ENCODE assay signal across 10 cellular contexts in genomic region chr20:38723069-38723981, GRCh38. TPM values are rescaled to one million over a fixed set of nuclear protein-coding genes. Genes with fewer than 3 reads are reported as not detected.
DNase-seq lines count a peak whose midpoint lies in the region; ATAC-seq and TF ChIP-seq lines count a peak whose summit lies in the region.
"Had no signal": no experiment of that assay in that cellular context is flagged by ENCODE, and none has a peak within 500 bp of the region (broad histone marks: within the 10 kb centered on the region; RNA-seq: fewer than 3 reads in every experiment).

No MANE protein-coding gene starts in this region.

- peak overlapping the region; percentile 46 for H3K4me3 ChIP-seq in HUES48 (ENCODE audit: low read depth, low read length)

- peak overlapping the region; percentile 16 for H3K4me3 Mint-ChIP-seq in activated naive CD8-positive, alpha-beta T cell treated with anti-CD3 and anti-CD28 coated beads, Interleukin-2, amount 50 U/mL, for 24 hours
- peak overlapping the region; percentile 23 for H3K4me3 Mint-ChIP-seq in mesothelial cell of epicardium

- no peaks in the 10 kb centered on the region for H3K36me3 ChIP-seq in HUES48 (ENCODE audit: control insufficient read depth, insufficient read depth, low read length)

- TF ChIP-seq CTCF in mesothelial cell of epicardium (IDR thresholded peaks at IDR 0.05; ENCODE audit: unreplicated experiment), result no peak

- H3K4me1 Mint-ChIP-seq in activated naive CD8-positive, alpha-beta T cell treated with anti-CD3 and anti-CD28 coated beads, Interleukin-2, amount 50 U/mL, for 24 hours, result peaks cover 40% of the 10 kb centered on the region
- peaks cover 24% of the 10 kb centered on the region for H3K4me1 Mint-ChIP-seq in mesothelial cell of epicardium

- H3K27me3 Mint-ChIP-seq in activated naive CD8-positive, alpha-beta T cell treated with anti-CD3 and anti-CD28 coated beads, Interleukin-2, amount 50 U/mL, for 24 hours, result peaks cover 88% of the 10 kb centered on the region
- H3K27me3 Mint-ChIP-seq in mesothelial cell of epicardium (ENCODE audit: low read depth), result peaks cover 99% of the 10 kb centered on the region

- H3K4me1 ChIP-seq in HUES48 (ENCODE audit: control insufficient read depth, insufficient read depth, low read length), result peaks cover 32% of the 10 kb centered on the region

- no peaks in the 10 kb centered on the region for H3K9me3 ChIP-seq in HUES48 (ENCODE audit: control insufficient read depth, insufficient read depth, low read length)

- H3K27ac ChIP-seq in HUES48 (ENCODE audit: low read depth, low read length), result no peak overlapping the region
- H3K27ac ChIP-seq: epithelial cell of prostate had no signal

- no peaks in the 10 kb centered on the region for H3K9me3 Mint-ChIP-seq in activated naive CD8-positive, alpha-beta T cell treated with anti-CD3 and anti-CD28 coated beads, Interleukin-2, amount 50 U/mL, for 24 hours
- H3K9me3 Mint-ChIP-seq in mesothelial cell of epicardium, result no peaks in the 10 kb centered on the region

- DNase-seq in ELR (ENCODE audit: low read depth) (peak; percentile 35), mesothelial cell of epicardium (ENCODE audit: low spot score in 2 of 2, unreplicated experiment in 2 of 2) (peak in 1 of 2 experiments; percentile 39)
- DNase-seq in activated naive CD8-positive, alpha-beta T cell treated with anti-CD3 and anti-CD28 coated beads, Interleukin-2, amount 50 U/mL, for 24 hours, result peak; percentile 11

- peak; percentile 5 for ATAC-seq in activated naive CD8-positive, alpha-beta T cell treated with anti-CD3 and anti-CD28 coated beads, Interleukin-2, amount 50 U/mL, for 24 hours
- no peak for ATAC-seq in GM18519 (IDR thresholded peaks at IDR 0.05; ENCODE audit: low FRiP score, unreplicated experiment)
- no peak for ATAC-seq in HG02610 (IDR thresholded peaks at IDR 0.05; ENCODE audit: unreplicated experiment)
- no peak for ATAC-seq in HG02571 (IDR thresholded peaks at IDR 0.05; ENCODE audit: unreplicated experiment)
- no peak for ATAC-seq in HG03354 (IDR thresholded peaks at IDR 0.05; ENCODE audit: poor library complexity, severe bottlenecking, unreplicated experiment)

- H3K27me3 ChIP-seq in HUES48 (ENCODE audit: control insufficient read depth, insufficient read depth, low read length), result peaks cover 100% of the 10 kb centered on the region

- no peaks in the 10 kb centered on the region for H3K36me3 Mint-ChIP-seq in activated naive CD8-positive, alpha-beta T cell treated with anti-CD3 and anti-CD28 coated beads, Interleukin-2, amount 50 U/mL, for 24 hours (ENCODE audit: low read depth)
- H3K36me3 Mint-ChIP-seq in mesothelial cell of epicardium, result no peaks in the 10 kb centered on the region

- no peak overlapping the region for H3K9ac ChIP-seq in HUES48 (ENCODE audit: low read depth, low read length)

- no peak overlapping the region for H3K27ac Mint-ChIP-seq in activated naive CD8-positive, alpha-beta T cell treated with anti-CD3 and anti-CD28 coated beads, Interleukin-2, amount 50 U/mL, for 24 hours
- H3K27ac Mint-ChIP-seq in mesothelial cell of epicardium, result no peak overlapping the region

RNA-seq across cellular contexts. Expression of gene SLC32A1, which starts 1.0 kb away (rescaled TPM):
- not detected in 3 replicates for total RNA-seq in mesothelial cell of epicardium
- total RNA-seq: osteocyte had no signal

RNA-seq across cellular contexts. Expression of gene ACTR5, which starts 24.9 kb away (rescaled TPM):
- total RNA-seq in mesothelial cell of epicardium, result 9.5 to 9.7 TPM (median 9.5 TPM) in 3 replicates
